ENCODE assay signal across 17 cellular contexts in genomic region chr3:157753753-157754152, GRCh38.
"Had no signal": no experiment of that assay in that cellular context is flagged by ENCODE, and none has a peak within 500 bp of the region (broad histone marks: within the 10 kb centered on the region; RNA-seq: fewer than 3 reads in every experiment).

No MANE protein-coding gene starts in this region.

- ATAC-seq: effector memory CD8-positive, alpha-beta T cell; gastroesophageal sphincter; left colon; natural killer cell; psoas muscle; stimulated activated memory B cell treated with anti-CD40 and anti-IgM and Interleukin-4, amounts not matched to agents 10 μg/mL and 1 μg/mL and 100 μg/mL, for 72 hours had no signal

- H3K27ac ChIP-seq: esophagus squamous epithelium, gastroesophageal sphincter, psoas muscle, right lobe of liver, spleen, tibial artery, upper lobe of left lung, uterus had no signal

- H3K4me3 ChIP-seq: esophagus squamous epithelium, gastroesophageal sphincter, psoas muscle, right lobe of liver, spleen, tibial artery, upper lobe of left lung, uterus had no signal

- H3K27me3 ChIP-seq: esophagus squamous epithelium, gastroesophageal sphincter, right lobe of liver, spleen, tibial artery, upper lobe of left lung, uterus had no signal

- DNase-seq: effector memory CD8-positive, alpha-beta T cell; esophagus squamous epithelium; foreskin fibroblast; left colon; mammary epithelial cell; natural killer cell; psoas muscle; right lobe of liver; spleen; stimulated activated CD4-positive, alpha-beta T cell treated with anti-CD3 and anti-CD28 coated beads, Interleukin-15, amount 100 ng/mL, for 24 hours; stimulated activated CD4-positive, alpha-beta T cell treated with anti-CD3 and anti-CD28 coated beads, Interleukin-1b, Interleukin-23, amount 100 ng/mL, for 48 hours; stimulated activated CD4-positive, alpha-beta T cell treated with anti-CD3 and anti-CD28 coated beads, Interleukin-4, amount 100 ng/mL, for 24 hours; tibial artery; upper lobe of left lung; uterus had no signal

- H3K36me3 ChIP-seq: esophagus squamous epithelium, gastroesophageal sphincter, right lobe of liver, spleen, tibial artery, upper lobe of left lung, uterus had no signal

- H3K9me3 ChIP-seq: esophagus squamous epithelium, gastroesophageal sphincter, psoas muscle, right lobe of liver, spleen, tibial artery, upper lobe of left lung, uterus had no signal

- H3K4me1 ChIP-seq: esophagus squamous epithelium, gastroesophageal sphincter, psoas muscle, right lobe of liver, spleen, upper lobe of left lung, uterus had no signal
